11 cellular contexts compared by ENCODE assay signal in the genomic region with DNA sequence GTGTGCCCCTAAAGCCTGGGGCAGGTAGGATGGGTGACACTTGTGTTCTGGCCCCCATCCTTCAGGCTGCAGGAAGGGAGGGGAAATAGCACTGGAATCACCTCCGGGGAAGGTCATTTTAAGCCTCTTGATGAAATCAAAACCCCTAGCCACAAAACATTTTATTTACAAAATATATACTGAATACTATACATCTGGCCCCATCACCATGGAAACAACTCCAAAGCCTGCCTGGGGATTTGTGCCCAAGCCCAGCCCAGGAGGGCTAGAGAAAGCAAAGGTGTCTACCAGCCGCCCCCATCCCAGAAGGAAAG. TPM values are rescaled to one million over a fixed set of nuclear protein-coding genes. Genes with fewer than 3 reads are reported as not detected.
DNase-seq lines count a peak whose midpoint lies in the region; ATAC-seq and TF ChIP-seq lines count a peak whose summit lies in the region.
"Had no signal": no experiment of that assay in that cellular context is flagged by ENCODE, and none has a peak within 500 bp of the region (broad histone marks: within the 10 kb centered on the region; RNA-seq: fewer than 3 reads in every experiment).

No MANE protein-coding gene starts in this region.

- H3K4me3 ChIP-seq in Panc1 (ENCODE audit: low read depth in 2 of 2, low read length in 2 of 2): no peak overlapping the region
- H3K4me3 ChIP-seq in effector memory CD4-positive, alpha-beta T cell (ENCODE audit: insufficient read depth, low read depth, low read length, poor library complexity, severe bottlenecking): no peak overlapping the region
- no peak overlapping the region for H3K4me3 ChIP-seq in skeletal muscle satellite cell (ENCODE audit: low read length)

- POLR2A ChIA-PET in Panc1 (lab: Charles Lee) (interaction anchor here (0.6 kb wide), 1 partner anchor 896 kb away, joined by 7 read pairs; no protein-coding TSS in a partner anchor), GM10248 (lab: Yijun Ruan, JAX) (no interaction called here)

- no peaks in the 10 kb centered on the region for H3K27me3 Mint-ChIP-seq in activated CD4-positive, alpha-beta T cell treated with anti-CD3 and anti-CD28 coated beads, Interleukin-2, amount 10 ng/mL, durations not matched to agents 24 days and 14 days

- no peak for ATAC-seq in Panc1
- no peak for ATAC-seq in esophagus mucosa
- no peak for ATAC-seq in HG03196 (IDR thresholded peaks at IDR 0.05; ENCODE audit: unreplicated experiment)
- ATAC-seq: right cardiac atrium had no signal

- H3K27me3 ChIP-seq in Panc1 (ENCODE audit: control insufficient read depth, insufficient read depth, low read length): no peaks in the 10 kb centered on the region
- H3K27me3 ChIP-seq in effector memory CD4-positive, alpha-beta T cell (replicated peaks; ENCODE audit: control insufficient read depth, insufficient read depth, low read length, poor library complexity, severe bottlenecking): no peaks in the 10 kb centered on the region
- H3K27me3 ChIP-seq in skeletal muscle satellite cell (ENCODE audit: control insufficient read depth, insufficient read depth, low read length): no peaks in the 10 kb centered on the region

- in situ Hi-C loops in Panc1 (cut with HindIII; ENCODE audit: low pct_unique_long_range_greater_than_20kb, low sequenced_read_pairs): no loop called here

- H3K27ac ChIP-seq in Panc1 (ENCODE audit: low read length): peak overlapping the region; percentile 59; the same call in 1 of the 2 replicates
- peak overlapping the region; percentile 92 for H3K27ac ChIP-seq in effector memory CD4-positive, alpha-beta T cell (ENCODE audit: insufficient read depth, low read length, poor library complexity, severe bottlenecking)

- peak overlapping the region; percentile 60 for H3K27ac Mint-ChIP-seq in activated CD4-positive, alpha-beta T cell treated with anti-CD3 and anti-CD28 coated beads, Interleukin-2, amount 10 ng/mL, durations not matched to agents 24 days and 14 days

- BruUV-seq in Panc1 (replicated peaks; lab: Mats Ljungman, UMichigan): no TSS peak

- H3K4me1 ChIP-seq in Panc1 (ENCODE audit: control insufficient read depth, insufficient read depth, low read length): peaks cover 74% of the 10 kb centered on the region
- peaks cover 36% of the 10 kb centered on the region for H3K4me1 ChIP-seq in effector memory CD4-positive, alpha-beta T cell (ENCODE audit: control insufficient read depth, insufficient read depth, low read length, poor library complexity, severe bottlenecking)
- H3K4me1 ChIP-seq in skeletal muscle satellite cell (ENCODE audit: control insufficient read depth, insufficient read depth, low read length): peaks cover 72% of the 10 kb centered on the region

- TF ChIP-seq CTCF in Panc1 (IDR thresholded peaks at IDR 0.05): no peak
- TF ChIP-seq CTCF in GM10248 (IDR thresholded peaks at IDR 0.05; ENCODE audit: control extremely low read depth, extremely low read depth, low read depth, missing control alignments): no peak

- H3K36me3 Mint-ChIP-seq in activated CD4-positive, alpha-beta T cell treated with anti-CD3 and anti-CD28 coated beads, Interleukin-2, amount 10 ng/mL, durations not matched to agents 24 days and 14 days (ENCODE audit: low read depth): peaks cover 52% of the 10 kb centered on the region

- no peak for DNase-seq in activated CD4-positive, alpha-beta T cell treated with anti-CD3 and anti-CD28 coated beads, Interleukin-2, amount 10 ng/mL, durations not matched to agents 24 days and 14 days
- DNase-seq in activated CD4-positive, alpha-beta T cell treated with anti-CD3 and anti-CD28 coated beads, Interleukin-2, amount 50 U/mL, for 4 hours: no peak
- no peak for DNase-seq in Panc1 (ENCODE audit: low read depth, low spot score)
- DNase-seq in effector memory CD4-positive, alpha-beta T cell: no peak
- no peak for DNase-seq in GM10248 (ENCODE audit: extremely low spot score)
- DNase-seq: DMS153, NCI-H2107 had no signal

- H3K36me3 ChIP-seq in Panc1 (ENCODE audit: control insufficient read depth, insufficient read depth, low read length): peaks cover 4% of the 10 kb centered on the region; the same call in 1 of the 2 replicates
- peaks cover 32% of the 10 kb centered on the region for H3K36me3 ChIP-seq in effector memory CD4-positive, alpha-beta T cell (ENCODE audit: control insufficient read depth, insufficient read depth, low read length)
- peaks cover 34% of the 10 kb centered on the region for H3K36me3 ChIP-seq in skeletal muscle satellite cell (ENCODE audit: insufficient read depth, low read length)

- H3K9me3 ChIP-seq in Panc1 (ENCODE audit: control insufficient read depth, insufficient read depth, low read depth, low read length) (no peaks in the 10 kb centered on the region), skeletal muscle satellite cell (replicated peaks; ENCODE audit: low read length) (no peaks in the 10 kb centered on the region)
- no peaks in the 10 kb centered on the region for H3K9me3 ChIP-seq in effector memory CD4-positive, alpha-beta T cell (ENCODE audit: control insufficient read depth, low read length)

- peaks cover 61% of the 10 kb centered on the region for H3K4me1 Mint-ChIP-seq in activated CD4-positive, alpha-beta T cell treated with anti-CD3 and anti-CD28 coated beads, Interleukin-2, amount 10 ng/mL, durations not matched to agents 24 days and 14 days

- CTCF ChIA-PET in Panc1 (lab: Charles Lee): interaction anchor here (0.6 to 3.7 kb wide), 3 partner anchors 50 to 168 kb away, joined by 3 to 21 read pairs (median 4); no protein-coding TSS in a partner anchor
- CTCF ChIA-PET in GM10248 (lab: Yijun Ruan, JAX): interaction anchor here (0.8 to 5.1 kb wide), 3 partner anchors 19 to 170 kb away, joined by 3 to 92 read pairs (median 3); no protein-coding TSS in a partner anchor

- no peak overlapping the region for H3K4me3 Mint-ChIP-seq in activated CD4-positive, alpha-beta T cell treated with anti-CD3 and anti-CD28 coated beads, Interleukin-2, amount 10 ng/mL, durations not matched to agents 24 days and 14 days

- no peak overlapping the region for H3K9ac ChIP-seq in skeletal muscle satellite cell (ENCODE audit: low read depth, low read length)

- H3K9me3 Mint-ChIP-seq in activated CD4-positive, alpha-beta T cell treated with anti-CD3 and anti-CD28 coated beads, Interleukin-2, amount 10 ng/mL, durations not matched to agents 24 days and 14 days: no peaks in the 10 kb centered on the region

- H3K4me2 ChIP-seq in skeletal muscle satellite cell (ENCODE audit: low read length): peak overlapping the region; percentile 97

- intact Hi-C loops in activated CD4-positive, alpha-beta T cell treated with anti-CD3 and anti-CD28 coated beads, Interleukin-2, amount 10 ng/mL, durations not matched to agents 24 days and 14 days (cut with micrococcal nuclease): loop anchor here (10.0 kb wide), 2 partner anchors 409 to 531 kb away; partner anchors contain the start of gene UQCC2
- intact Hi-C loops in Panc1 (cut with micrococcal nuclease; ENCODE audit: unreplicated experiment): loop anchor here (5.0 kb wide), 2 partner anchors 171 to 361 kb away; no protein-coding TSS in a partner anchor

RNA-seq across cellular contexts. Expression of gene SMIM29, which starts 2.6 kb away (rescaled TPM):
- 12.6 and 13.5 TPM in 2 replicates for total RNA-seq in activated CD4-positive, alpha-beta T cell treated with anti-CD3 and anti-CD28 coated beads, Interleukin-2, amount 10 ng/mL, durations not matched to agents 24 days and 14 days
- total RNA-seq in Panc1 (2021; ENCODE audit: unreplicated experiment): 35.6 TPM
- polyA plus RNA-seq in Panc1 (2012; ENCODE audit: insufficient read length): 43.7 TPM
- 43.2 and 49.9 TPM in 2 replicates for total RNA-seq in skeletal muscle satellite cell (2012; rRNA removed)
- 30.6 TPM for total RNA-seq in esophagus mucosa

RNA-seq across cellular contexts. Expression of gene HMGA1, which starts 9.5 kb away (rescaled TPM):
- total RNA-seq in activated CD4-positive, alpha-beta T cell treated with anti-CD3 and anti-CD28 coated beads, Interleukin-2, amount 10 ng/mL, durations not matched to agents 24 days and 14 days: 509 and 520 TPM in 2 replicates
- 444 TPM for total RNA-seq in Panc1 (2021; ENCODE audit: unreplicated experiment)
- polyA plus RNA-seq in Panc1 (2012; ENCODE audit: insufficient read length): 488 TPM
- 401 and 436 TPM in 2 replicates for total RNA-seq in skeletal muscle satellite cell (2012; rRNA removed)
- 244 TPM for total RNA-seq in esophagus mucosa
